In the genomic region with DNA sequence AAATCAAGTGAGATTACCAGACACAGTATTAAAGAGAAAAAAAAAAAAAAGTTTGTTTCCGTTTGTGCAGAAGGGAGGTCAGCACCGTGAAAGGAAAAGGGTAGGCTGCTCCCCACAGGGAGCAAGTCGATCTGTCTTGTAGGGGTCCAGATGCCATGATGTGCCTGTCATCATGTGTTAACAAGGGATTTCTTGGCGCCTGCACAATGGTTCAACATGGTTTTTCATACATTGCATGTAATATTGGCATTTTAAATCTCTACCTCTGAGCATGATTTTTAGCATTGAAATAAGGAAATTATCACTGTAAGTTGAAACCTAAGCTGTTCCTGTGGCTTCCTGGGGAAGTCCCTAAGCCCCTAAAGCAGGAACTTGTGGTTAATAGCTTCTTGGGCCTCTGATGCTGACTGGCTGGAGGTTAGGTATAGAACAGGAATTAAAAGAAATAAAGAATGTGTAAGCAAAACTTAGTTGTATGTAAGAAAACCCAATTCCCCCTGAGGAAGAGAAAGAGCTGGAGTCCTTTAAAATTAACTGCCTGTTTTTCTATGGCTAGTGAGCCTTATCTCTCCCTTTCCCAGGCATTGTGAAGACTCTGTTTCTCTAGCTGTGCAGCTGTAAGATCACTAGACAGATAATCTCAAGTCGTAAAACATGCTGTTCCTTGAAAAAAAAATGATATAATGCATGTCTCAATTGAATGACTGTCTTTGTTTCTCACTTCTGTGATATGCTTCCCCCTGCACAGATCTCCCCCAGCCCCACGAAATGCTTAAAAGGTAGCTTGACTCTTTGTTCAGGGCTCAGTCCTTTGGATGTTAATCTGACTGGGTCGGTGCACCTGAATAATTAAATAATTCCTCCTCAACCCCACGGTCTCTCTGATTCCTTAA, we compare ENCODE assay signal across 8 cellular contexts. TPM values are rescaled to one million over a fixed set of nuclear protein-coding genes. Genes with fewer than 3 reads are reported as not detected.
DNase-seq lines count a peak whose midpoint lies in the region; ATAC-seq lines count a peak whose summit lies in the region.

No MANE protein-coding gene starts in this region.

- no peaks in the 10 kb centered on the region for H4K20me1 ChIP-seq in Karpas-422 (ENCODE audit: insufficient read depth, low read depth, low read length)

- peaks cover 11 to 14% of the 10 kb centered on the region in 2 donors for H3K36me3 Mint-ChIP-seq in stimulated activated naive B cell treated with anti-CD40 and anti-IgM and Interleukin-4, amounts not matched to agents 10 μg/mL and 1 μg/mL and 100 μg/mL, for 72 hours

- peak; percentile 67 for ATAC-seq in GM19351 (IDR thresholded peaks at IDR 0.05; ENCODE audit: unreplicated experiment)
- peak; percentile 87 to 91 for ATAC-seq in stimulated activated naive B cell treated with anti-CD40 and anti-IgM and Interleukin-4, amounts not matched to agents 10 μg/mL and 1 μg/mL and 100 μg/mL, for 72 hours (replicated peaks)

- no peaks in the 10 kb centered on the region for H3K27me3 ChIP-seq in Karpas-422 (ENCODE audit: low read length)

- peak overlapping the region; percentile 77 to 82 for H3K4me3 Mint-ChIP-seq in stimulated activated naive B cell treated with anti-CD40 and anti-IgM and Interleukin-4, amounts not matched to agents 10 μg/mL and 1 μg/mL and 100 μg/mL, for 72 hours

- no peaks in the 10 kb centered on the region for H3K9me2 ChIP-seq in Karpas-422 (replicated peaks; ENCODE audit: insufficient read depth, low read length)

- H3K27ac ChIP-seq in Karpas-422 (ENCODE audit: low read length) = peak overlapping the region; percentile 33

- H3K9ac ChIP-seq in Karpas-422 (ENCODE audit: low read length) = no peak overlapping the region

- no peak overlapping the region for H2AFZ ChIP-seq in Karpas-422 (ENCODE audit: low read length)

- peak overlapping the region; percentile 13; the same call in 1 of the 2 replicates for H3K4me3 ChIP-seq in Karpas-422 (ENCODE audit: low read length)

- peaks cover 40 to 87% of the 10 kb centered on the region in 2 donors for H3K4me1 Mint-ChIP-seq in stimulated activated naive B cell treated with anti-CD40 and anti-IgM and Interleukin-4, amounts not matched to agents 10 μg/mL and 1 μg/mL and 100 μg/mL, for 72 hours

- H3K27me3 Mint-ChIP-seq in stimulated activated naive B cell treated with anti-CD40 and anti-IgM and Interleukin-4, amounts not matched to agents 10 μg/mL and 1 μg/mL and 100 μg/mL, for 72 hours = no peaks in the 10 kb centered on the region

- H3K9me3 ChIP-seq in Karpas-422 (ENCODE audit: low read length) = peaks cover 3% of the 10 kb centered on the region; the same call in 1 of the 2 replicates

- peak overlapping the region; percentile 87 for H3K27ac Mint-ChIP-seq in stimulated activated naive B cell treated with anti-CD40 and anti-IgM and Interleukin-4, amounts not matched to agents 10 μg/mL and 1 μg/mL and 100 μg/mL, for 72 hours

- H3K4me1 ChIP-seq in Karpas-422 (ENCODE audit: low read length) = peaks cover 16% of the 10 kb centered on the region

- peaks cover 0 to 8% of the 10 kb centered on the region in 2 donors for H3K9me3 Mint-ChIP-seq in stimulated activated naive B cell treated with anti-CD40 and anti-IgM and Interleukin-4, amounts not matched to agents 10 μg/mL and 1 μg/mL and 100 μg/mL, for 72 hours

- DNase-seq in A172 (ENCODE audit: low spot score) (peak; percentile 55), Karpas-422 (peak; percentile 66), iPS-NIHi7 (ENCODE audit: extremely low spot score) (peak; percentile 16), NCI-H524 (lab: John Stamatoyannopoulos, UW) (no peak), OCI-M2 (lab: John Stamatoyannopoulos, UW; ENCODE audit: unreplicated experiment) (no peak)
- DNase-seq in activated CD8-positive, alpha-beta memory T cell treated with anti-CD3 and anti-CD28 coated beads, Interleukin-2, amount 50 U/mL, for 48 hours = peak; percentile 62
- DNase-seq in stimulated activated naive B cell treated with anti-CD40 and anti-IgM and Interleukin-4, amounts not matched to agents 10 μg/mL and 1 μg/mL and 100 μg/mL, for 72 hours = peak; percentile 70

- peak overlapping the region; percentile 31 for H3K4me2 ChIP-seq in Karpas-422 (ENCODE audit: low read depth, low read length, poor library complexity, severe bottlenecking)

- H3K36me3 ChIP-seq in Karpas-422 (ENCODE audit: insufficient read depth, low read length) = no peaks in the 10 kb centered on the region; the same call in 1 of the 2 replicates

- H3K79me2 ChIP-seq in Karpas-422 (ENCODE audit: low read length) = no peaks in the 10 kb centered on the region

RNA-seq across cellular contexts. Expression of a gene that starts 7.4 kb away (rescaled TPM):
- total RNA-seq in A172 (2014; rRNA removed; shearing (Covaris generic)) = 0.07 TPM in 1 of 2 replicates, not detected in the other
- total RNA-seq in Karpas-422 (2014; rRNA removed; shearing (Covaris generic); ENCODE audit: low replicate concordance) = 0.32 TPM in 1 of 2 replicates, not detected in the other

RNA-seq across cellular contexts. Expression of a gene that starts 29.1 kb away (rescaled TPM):
- 254 and 309 TPM in 2 replicates for total RNA-seq in A172 (2014; rRNA removed; shearing (Covaris generic))
- total RNA-seq in Karpas-422 (2014; rRNA removed; shearing (Covaris generic); ENCODE audit: low replicate concordance) = 99.7 and 123 TPM in 2 replicates

RNA-seq across cellular contexts. Expression of a gene that starts 55.0 kb away (rescaled TPM):
- total RNA-seq in A172 (2014; rRNA removed; shearing (Covaris generic)) = 1.1 and 3.7 TPM in 2 replicates
- total RNA-seq in Karpas-422 (2014; rRNA removed; shearing (Covaris generic); ENCODE audit: low replicate concordance) = 6.0 and 10.4 TPM in 2 replicates

Comparison
In these comparisons a context has a peak if more than half of its experiments do, and no peak if none do; other contexts are left out.
1. DNase-seq: peak in A172 (single experiment), Karpas-422 (single experiment), activated CD8-positive, alpha-beta memory T cell treated with anti-CD3 and anti-CD28 coated beads, Interleukin-2, amount 50 U/mL, for 48 hours (single experiment), iPS-NIHi7 (single experiment) and stimulated activated naive B cell treated with anti-CD40 and anti-IgM and Interleukin-4, amounts not matched to agents 10 μg/mL and 1 μg/mL and 100 μg/mL, for 72 hours (single experiment); none in NCI-H524 (0 of 2) and OCI-M2 (single experiment).